ENCODE assay signal across 21 cellular contexts in the genomic region with DNA sequence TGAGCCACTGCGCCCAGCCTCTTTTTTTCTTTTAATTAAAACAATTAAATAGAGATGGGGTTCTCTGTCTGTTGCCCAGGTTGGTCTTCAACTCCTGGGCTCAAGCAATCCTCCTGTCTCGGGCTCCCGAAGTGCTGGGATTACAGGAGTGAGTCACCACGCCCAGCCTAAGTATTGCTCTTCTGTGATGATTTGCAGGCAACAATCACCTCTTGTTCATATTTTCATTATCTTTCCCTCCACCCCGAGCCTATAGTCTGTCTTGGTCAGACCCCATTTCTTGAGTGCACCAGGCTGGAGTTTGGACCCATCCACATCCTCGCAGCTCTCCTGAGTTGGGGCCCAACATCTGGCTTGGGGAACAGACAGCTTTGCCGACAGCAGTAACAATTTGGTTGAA. TPM values are rescaled to one million over a fixed set of nuclear protein-coding genes. Genes with fewer than 3 reads are reported as not detected.
A peak's percentile ranks its signal among the peaks of the same experiment; 100 is the strongest.
DNase-seq lines count a peak whose midpoint lies in the region; ATAC-seq and TF ChIP-seq lines count a peak whose summit lies in the region.
"Had no signal": no experiment of that assay in that cellular context is flagged by ENCODE, and none has a peak within 500 bp of the region (broad histone marks: within the 10 kb centered on the region; RNA-seq: fewer than 3 reads in every experiment).

No MANE protein-coding gene starts in this region.

- POLR2A ChIA-PET in activated CD4-positive, alpha-beta T cell treated with anti-CD3 and anti-CD28 coated beads for 36 hours (lab: Charles Lee): no interaction called here

- CTCF ChIA-PET in activated CD4-positive, alpha-beta T cell treated with anti-CD3 and anti-CD28 coated beads for 36 hours (lab: Charles Lee): interaction anchor here (0.6 to 0.8 kb wide), 2 partner anchors 17 to 840 kb away, joined by 3 to 4 read pairs; no protein-coding TSS in a partner anchor

- peaks cover 31% of the 10 kb centered on the region for H3K4me1 Mint-ChIP-seq in activated CD4-positive, alpha-beta T cell treated with anti-CD3 and anti-CD28 coated beads for 36 hours
- peaks cover 38% of the 10 kb centered on the region for H3K4me1 Mint-ChIP-seq in stimulated activated naive CD8-positive, alpha-beta T cell treated with anti-CD3 and anti-CD28 coated beads, Interleukin-15, Interleukin-2, amounts not matched to agents 100 ng/mL and 50 ng/mL, for 24 hours (ENCODE audit: low read depth)
- H3K4me1 Mint-ChIP-seq in stimulated activated naive CD8-positive, alpha-beta T cell treated with anti-CD3 and anti-CD28 coated beads, Interleukin-15, amount 100 ng/mL, for 72 hours: peaks cover 26% of the 10 kb centered on the region
- H3K4me1 Mint-ChIP-seq in activated naive CD8-positive, alpha-beta T cell treated with anti-CD3 and anti-CD28 coated beads for 36 hours: peaks cover 26% of the 10 kb centered on the region
- H3K4me1 Mint-ChIP-seq in endothelial cell (ENCODE audit: unreplicated experiment): peaks cover 2% of the 10 kb centered on the region

- no peak for DNase-seq in activated CD4-positive, alpha-beta T cell treated with anti-CD3 and anti-CD28 coated beads for 36 hours
- no peak for DNase-seq in activated CD4-positive, alpha-beta T cell treated with anti-CD3 and anti-CD28 coated beads, Interleukin-2, amount 50 U/mL, for 48 hours
- DNase-seq in stimulated activated naive CD8-positive, alpha-beta T cell treated with anti-CD3 and anti-CD28 coated beads, Interleukin-15, amount 100 ng/mL, for 72 hours: no peak
- no peak for DNase-seq in activated naive CD8-positive, alpha-beta T cell treated with anti-CD3 and anti-CD28 coated beads for 36 hours
- DNase-seq in cardiac septum (ENCODE audit: low spot score): no peak
- no peak for DNase-seq in NCI-H510A treated with DMSO at 0.1 percent for 48 hours (lab: John Stamatoyannopoulos, UW)
- DNase-seq in endothelial cell (ENCODE audit: low spot score): no peak
- DNase-seq: ACHN, C1 segment of cervical spinal cord, COR-L47, DMS79, KBM-7, NCI-H1092 treated with DMSO at 0.1 percent for 48 hours, NCI-H1436 treated with DMSO at 0.1 percent for 48 hours, NCI-H1930, NCI-H2227 treated with DMSO at 0.1 percent for 48 hours, NCI-H510A, NCI-H774 had no signal

- H3K27me3 Mint-ChIP-seq in activated CD4-positive, alpha-beta T cell treated with anti-CD3 and anti-CD28 coated beads for 36 hours: no peaks in the 10 kb centered on the region
- no peaks in the 10 kb centered on the region for H3K27me3 Mint-ChIP-seq in stimulated activated naive CD8-positive, alpha-beta T cell treated with anti-CD3 and anti-CD28 coated beads, Interleukin-15, Interleukin-2, amounts not matched to agents 100 ng/mL and 50 ng/mL, for 24 hours
- H3K27me3 Mint-ChIP-seq in stimulated activated naive CD8-positive, alpha-beta T cell treated with anti-CD3 and anti-CD28 coated beads, Interleukin-15, amount 100 ng/mL, for 72 hours: no peaks in the 10 kb centered on the region
- H3K27me3 Mint-ChIP-seq in activated naive CD8-positive, alpha-beta T cell treated with anti-CD3 and anti-CD28 coated beads for 36 hours: no peaks in the 10 kb centered on the region
- H3K27me3 Mint-ChIP-seq in endothelial cell (ENCODE audit: unreplicated experiment): no peaks in the 10 kb centered on the region

- no peaks in the 10 kb centered on the region for H3K9me3 Mint-ChIP-seq in activated CD4-positive, alpha-beta T cell treated with anti-CD3 and anti-CD28 coated beads for 36 hours (ENCODE audit: low read depth)
- H3K9me3 Mint-ChIP-seq in stimulated activated naive CD8-positive, alpha-beta T cell treated with anti-CD3 and anti-CD28 coated beads, Interleukin-15, Interleukin-2, amounts not matched to agents 100 ng/mL and 50 ng/mL, for 24 hours: no peaks in the 10 kb centered on the region
- no peaks in the 10 kb centered on the region for H3K9me3 Mint-ChIP-seq in stimulated activated naive CD8-positive, alpha-beta T cell treated with anti-CD3 and anti-CD28 coated beads, Interleukin-15, amount 100 ng/mL, for 72 hours
- H3K9me3 Mint-ChIP-seq in activated naive CD8-positive, alpha-beta T cell treated with anti-CD3 and anti-CD28 coated beads for 36 hours: no peaks in the 10 kb centered on the region
- H3K9me3 Mint-ChIP-seq in endothelial cell (ENCODE audit: unreplicated experiment): no peaks in the 10 kb centered on the region

- ATAC-seq in activated CD4-positive, alpha-beta T cell treated with anti-CD3 and anti-CD28 coated beads for 36 hours: no peak
- no peak for ATAC-seq in stimulated activated naive CD8-positive, alpha-beta T cell treated with anti-CD3 and anti-CD28 coated beads, Interleukin-15, amount 100 ng/mL, for 72 hours
- ATAC-seq: Panc1, SK-N-SH treated with all-trans-retinoic acid at 6 μM for 48 hours had no signal

- peaks cover 7% of the 10 kb centered on the region for H3K36me3 Mint-ChIP-seq in activated CD4-positive, alpha-beta T cell treated with anti-CD3 and anti-CD28 coated beads for 36 hours (ENCODE audit: low read depth)
- peaks cover 1% of the 10 kb centered on the region for H3K36me3 Mint-ChIP-seq in stimulated activated naive CD8-positive, alpha-beta T cell treated with anti-CD3 and anti-CD28 coated beads, Interleukin-15, Interleukin-2, amounts not matched to agents 100 ng/mL and 50 ng/mL, for 24 hours (ENCODE audit: low read depth)
- H3K36me3 Mint-ChIP-seq in activated naive CD8-positive, alpha-beta T cell treated with anti-CD3 and anti-CD28 coated beads for 36 hours: peaks cover 5% of the 10 kb centered on the region
- H3K36me3 Mint-ChIP-seq in endothelial cell (ENCODE audit: low read depth, unreplicated experiment): no peaks in the 10 kb centered on the region

- H3K27ac Mint-ChIP-seq in activated CD4-positive, alpha-beta T cell treated with anti-CD3 and anti-CD28 coated beads for 36 hours: peak overlapping the region; percentile 56
- H3K27ac Mint-ChIP-seq in stimulated activated naive CD8-positive, alpha-beta T cell treated with anti-CD3 and anti-CD28 coated beads, Interleukin-15, Interleukin-2, amounts not matched to agents 100 ng/mL and 50 ng/mL, for 24 hours: peak overlapping the region; percentile 9
- peak overlapping the region in 1 of 2 donors; percentile 59 for H3K27ac Mint-ChIP-seq in stimulated activated naive CD8-positive, alpha-beta T cell treated with anti-CD3 and anti-CD28 coated beads, Interleukin-15, amount 100 ng/mL, for 72 hours
- peak overlapping the region; percentile 65 for H3K27ac Mint-ChIP-seq in activated naive CD8-positive, alpha-beta T cell treated with anti-CD3 and anti-CD28 coated beads for 36 hours
- H3K27ac Mint-ChIP-seq in endothelial cell (ENCODE audit: unreplicated experiment): no peak overlapping the region

- intact Hi-C loops in activated CD4-positive, alpha-beta T cell treated with anti-CD3 and anti-CD28 coated beads for 36 hours (cut with DNase I, micrococcal nuclease): no loop called here
- intact Hi-C loops in cardiac septum (cut with DNase I): no loop called here

- no peak overlapping the region for H3K4me3 Mint-ChIP-seq in activated CD4-positive, alpha-beta T cell treated with anti-CD3 and anti-CD28 coated beads for 36 hours
- no peak overlapping the region for H3K4me3 Mint-ChIP-seq in stimulated activated naive CD8-positive, alpha-beta T cell treated with anti-CD3 and anti-CD28 coated beads, Interleukin-15, Interleukin-2, amounts not matched to agents 100 ng/mL and 50 ng/mL, for 24 hours
- no peak overlapping the region for H3K4me3 Mint-ChIP-seq in stimulated activated naive CD8-positive, alpha-beta T cell treated with anti-CD3 and anti-CD28 coated beads, Interleukin-15, amount 100 ng/mL, for 72 hours
- H3K4me3 Mint-ChIP-seq in activated naive CD8-positive, alpha-beta T cell treated with anti-CD3 and anti-CD28 coated beads for 36 hours: no peak overlapping the region
- H3K4me3 Mint-ChIP-seq in endothelial cell (ENCODE audit: unreplicated experiment): no peak overlapping the region

- no peak for TF ChIP-seq CTCF in endothelial cell (IDR thresholded peaks at IDR 0.05; ENCODE audit: unreplicated experiment)

RNA-seq across cellular contexts. Expression of a gene that starts 4.4 kb away (rescaled TPM):
- total RNA-seq in activated CD4-positive, alpha-beta T cell treated with anti-CD3 and anti-CD28 coated beads for 36 hours: 100 to 1,000 TPM; 103 to 127 TPM
- total RNA-seq in activated naive CD8-positive, alpha-beta T cell treated with anti-CD3 and anti-CD28 coated beads for 36 hours: 100 to 1,000 TPM; 122 TPM
- total RNA-seq in cardiac septum (3.1 TPM), endothelial cell (ENCODE audit: unreplicated experiment) (1.5 TPM)

RNA-seq across cellular contexts. Expression of a gene that starts 20.3 kb away (rescaled TPM):
- 1 to 10 TPM; 5.7 to 6.8 TPM for total RNA-seq in activated CD4-positive, alpha-beta T cell treated with anti-CD3 and anti-CD28 coated beads for 36 hours
- total RNA-seq in activated naive CD8-positive, alpha-beta T cell treated with anti-CD3 and anti-CD28 coated beads for 36 hours: 1 to 10 TPM; 5.4 to 5.5 TPM
- total RNA-seq in cardiac septum (6.7 TPM), endothelial cell (ENCODE audit: unreplicated experiment) (30.4 TPM)

Comparison
In these comparisons a context has a peak if more than half of its experiments do, and no peak if none do; other contexts are left out.
1. RNA of a gene that starts 4.4 kb away (total RNA-seq): 103 to 127 TPM in activated CD4-positive, alpha-beta T cell treated with anti-CD3 and anti-CD28 coated beads for 36 hours and 122 TPM in activated naive CD8-positive, alpha-beta T cell treated with anti-CD3 and anti-CD28 coated beads for 36 hours; 3.1 TPM in cardiac septum (single experiment) and 1.5 TPM in endothelial cell (single experiment); every median in the first group is over 10 times any median in the second.